ENCODE assay signal across 10 cellular contexts in genomic region chr3:133570139-133570936, GRCh38. TPM values are rescaled to one million over a fixed set of nuclear protein-coding genes. Genes with fewer than 3 reads are reported as not detected.
A peak's percentile ranks its signal among the peaks of the same experiment; 100 is the strongest.
DNase-seq lines count a peak whose midpoint lies in the region; ATAC-seq, FAIRE-seq and TF ChIP-seq lines count a peak whose summit lies in the region.
"Had no signal": no experiment of that assay in that cellular context is flagged by ENCODE, and none has a peak within 500 bp of the region (broad histone marks: within the 10 kb centered on the region; RNA-seq: fewer than 3 reads in every experiment).

No MANE protein-coding gene starts in this region.

- peak; percentile 55 for DNase-seq in HCT116 (ENCODE audit: low read depth, low spot score)
- DNase-seq in hepatic stellate cell (ENCODE audit: low spot score), result peak; percentile 24
- no peak for DNase-seq in spleen
- no peak for DNase-seq in GM12892 (ENCODE audit: insufficient read length)
- DNase-seq in NCI-H446 treated with DMSO at 0.1 percent for 48 hours (lab: John Stamatoyannopoulos, UW), result no peak
- no peak for DNase-seq in anterior cingulate cortex (lab: John Stamatoyannopoulos, UW)
- DNase-seq: NCI-H1417 treated with DMSO at 0.1 percent for 48 hours had no signal

- H3K9me3 ChIP-seq in HCT116 (ENCODE audit: control insufficient read depth in 1 of 2, insufficient read depth in 1 of 2, low read depth in 1 of 2, low read length in 2 of 2) (no peaks in the 10 kb centered on the region), spleen (no peaks in the 10 kb centered on the region)

- no peak for TF ChIP-seq CTCF in HCT116 (IDR thresholded peaks at IDR 0.05 in 2 of 3, conservative IDR thresholded peaks at IDR 0.05 in 1 of 3; ENCODE audit: borderline replicate concordance in 1 of 3, insufficient read depth in 1 of 3, low read depth in 2 of 3, low read length in 2 of 3)
- TF ChIP-seq CTCF in spleen (IDR thresholded peaks at IDR 0.05 in 8 of 11, conservative IDR thresholded peaks at IDR 0.05 in 3 of 11), result no peak

- ATAC-seq in HCT116, result no peak
- no peak for ATAC-seq in GM18505 (IDR thresholded peaks at IDR 0.05; ENCODE audit: unreplicated experiment)

- peaks cover 28% of the 10 kb centered on the region for H3K4me1 Mint-ChIP-seq in activated naive CD8-positive, alpha-beta T cell (ENCODE audit: low read depth)

- H3K27me3 Mint-ChIP-seq in activated naive CD8-positive, alpha-beta T cell, result no peaks in the 10 kb centered on the region

- no peak for TF ChIP-seq POLR2A in HCT116 (IDR thresholded peaks at IDR 0.05; ENCODE audit: borderline replicate concordance, extremely low read depth, insufficient read depth, insufficient read length)
- no peak for TF ChIP-seq POLR2A in spleen (IDR thresholded peaks at IDR 0.05)
- TF ChIP-seq POLR2A in GM18505 (IDR thresholded peaks at IDR 0.05; ENCODE audit: borderline replicate concordance, extremely low read depth, insufficient read depth, insufficient read length), result no peak
- no peak for TF ChIP-seq POLR2A in GM12892 (IDR thresholded peaks at IDR 0.05; ENCODE audit: low read depth, low read length)

- no peaks in the 10 kb centered on the region for H3K9me2 ChIP-seq in HCT116 (ENCODE audit: insufficient read depth)

- H3K27me3 ChIP-seq in HCT116 (ENCODE audit: insufficient read depth, low read length), result no peaks in the 10 kb centered on the region
- H3K27me3 ChIP-seq in spleen (replicated peaks in 1 of 7), result no peaks in the 10 kb centered on the region

- no peak overlapping the region for H3K4me3 Mint-ChIP-seq in activated naive CD8-positive, alpha-beta T cell

- peak overlapping the region; percentile 70 for H3K27ac Mint-ChIP-seq in activated naive CD8-positive, alpha-beta T cell

- H4K20me1 ChIP-seq in HCT116 (ENCODE audit: insufficient read depth), result 0 out of 2 replicates have a peak, but pooled peaks cover 6% of the 10 kb centered on the region

- H3K4me2 ChIP-seq in HCT116 (ENCODE audit: low read length), result peak overlapping the region; percentile 65

- intact Hi-C loops in HCT116 (cut with micrococcal nuclease) (loop anchor here (5.0 kb wide), 1 partner anchor 848 kb away; the partner anchor contains the start of gene NPHP3), spleen (cut with DNase I; ENCODE audit: low total_unique reads) (no loop called here)

- peaks cover 6% of the 10 kb centered on the region for H3K36me3 Mint-ChIP-seq in activated naive CD8-positive, alpha-beta T cell

- H3K27ac ChIP-seq in HCT116 (ENCODE audit: low read depth, low read length) (peak overlapping the region; percentile 38; the same call in 1 of the 2 replicates), spleen (peak overlapping the region in 5 of 8 donors; percentile 6 to 99 (median 95))

- 88 to 98% (median 89%) methylated on average over 5 of the region's 5 CpGs for WGBS in spleen, 5 donors

- BruUV-seq in HCT116 (replicated peaks; lab: Mats Ljungman, UMichigan), result no TSS peak

- peaks cover 12% of the 10 kb centered on the region for H3K79me2 ChIP-seq in HCT116 (ENCODE audit: insufficient read depth, low read length)

- H3K36me3 ChIP-seq in HCT116 (ENCODE audit: control insufficient read depth in 1 of 2, insufficient read depth in 2 of 2, low read length in 2 of 2), result peaks cover 0 to 3% of the 10 kb centered on the region in 2 experiments; a peak in 1 of 4 replicates
- H3K36me3 ChIP-seq in spleen, result peaks cover 0 to 5% (median 0%) of the 10 kb centered on the region in 6 donors

- RAD21 ChIA-PET in HCT116 (lab: Charles Lee; ENCODE audit: low non-redundant PET in 1 of 2, low total read pairs in 2 of 2, uncharacterized antibody in 2 of 2, unreplicated experiment in 2 of 2), result no interaction called here

- H3K9ac ChIP-seq in HCT116 (ENCODE audit: low read length), result peak overlapping the region; percentile 24

- no peaks in the 10 kb centered on the region for H3K9me3 Mint-ChIP-seq in activated naive CD8-positive, alpha-beta T cell (ENCODE audit: low read depth)

- H3K4me1 ChIP-seq in HCT116 (ENCODE audit: control insufficient read depth in 1 of 2, insufficient read depth in 2 of 2, low read length in 2 of 2), result peaks cover 40 to 57% of the 10 kb centered on the region in 2 experiments
- H3K4me1 ChIP-seq in spleen, result peaks cover 10 to 63% (median 35%) of the 10 kb centered on the region in 6 donors

- FAIRE-seq in GM12892 (lab: Jason Lieb, UNC), result no peak
- FAIRE-seq: islet of Langerhans had no signal

- H3K4me3 ChIP-seq in HCT116 (replicated peaks in 1 of 2; ENCODE audit: low read depth in 1 of 2, low read length in 2 of 2), result peak overlapping the region in 1 of 2 experiments; percentile 8; a peak in 1 of 4 replicates
- no peak overlapping the region for H3K4me3 ChIP-seq in spleen

- TF ChIP-seq RAD21 in HCT116 (IDR thresholded peaks at IDR 0.05; ENCODE audit: low read depth), result no peak

- peak overlapping the region; percentile 13 for H2AFZ ChIP-seq in HCT116 (ENCODE audit: low read depth, low read length, poor library complexity, severe bottlenecking)

- POLR2A ChIA-PET in HCT116 (lab: Charles Lee), result interaction anchor here (1.2 kb wide), 1 partner anchor 76 kb away, joined by 3 read pairs; no protein-coding TSS in a partner anchor

- CTCF ChIA-PET in HCT116 (lab: Charles Lee), result no interaction called here

TF ChIP-seq in HCT116, 20 proteins besides CTCF, POLR2A, EP300 and RAD21:
- TF ChIP-seq ZFX (IDR thresholded peaks at IDR 0.05) (no peak), ATF3 (IDR thresholded peaks at IDR 0.05) (no peak), REST (IDR thresholded peaks at IDR 0.05; ENCODE audit: low read depth) (no peak), MAX (IDR thresholded peaks at IDR 0.05) (no peak), EZH2 (IDR thresholded peaks at IDR 0.05) (no peak), EGR1 (IDR thresholded peaks at IDR 0.05; ENCODE audit: low read depth) (no peak), JUND (IDR thresholded peaks at IDR 0.05) (no peak), FOSL1 (IDR thresholded peaks at IDR 0.05; ENCODE audit: low read depth) (no peak), CBX3 (IDR thresholded peaks at IDR 0.05; ENCODE audit: low read depth) (no peak), POLR2AphosphoS5 (IDR thresholded peaks at IDR 0.05; ENCODE audit: low read depth, low read length) (no peak), ZBTB33 (IDR thresholded peaks at IDR 0.05; ENCODE audit: extremely low read depth, insufficient replicate concordance, low read length) (no peak)
TF ChIP-seq in HCT116: peak in this region for 0.

RNA-seq across cellular contexts. Expression of gene CDV3, which starts 3.1 kb away (rescaled TPM):
- total RNA-seq in HCT116 (2021; ENCODE audit: unreplicated experiment) (153 TPM), spleen (100 to 1,000 TPM; 190 to 253 (median 218) TPM)
- polyA plus RNA-seq in HCT116 (2012), result 62.6 and 78.8 TPM in 2 replicates
- 100 to 1,000 TPM in 1 of 3 donors, 10 to 100 TPM in 2; 68.1 to 125 (median 91.2) TPM for polyA plus RNA-seq in spleen
- polyA plus RNA-seq in GM12892 (2012; ENCODE audit: missing spikeins), result 133 TPM

Comparison
In these comparisons a context has a peak if more than half of its experiments do, and no peak if none do; other contexts are left out.
1. DNase-seq: peak in HCT116 (single experiment) and hepatic stellate cell (single experiment); none in spleen (single experiment), GM12892 (single experiment), NCI-H446 treated with DMSO at 0.1 percent for 48 hours (single experiment) and anterior cingulate cortex (0 of 58).